1 cellular context compared by ENCODE assay signal in genomic region chr5:153905214-153905613, GRCh38.
TF ChIP-seq lines count a peak whose summit lies in the region.

No MANE protein-coding gene starts in this region.

TF ChIP-seq in GM23338, 12 proteins besides CTCF, POLR2A, EP300 and RAD21:
- TF ChIP-seq ZNF462 (CRISPR knock-in tag; IDR thresholded peaks at IDR 0.05): no peak
- no peak for TF ChIP-seq JUNB (IDR thresholded peaks at IDR 0.05; ENCODE audit: unreplicated experiment)
- TF ChIP-seq NANOG (IDR thresholded peaks at IDR 0.05; ENCODE audit: borderline replicate concordance): no peak
- no peak for TF ChIP-seq EZH2phosphoT487 (IDR thresholded peaks at IDR 0.05; ENCODE audit: unreplicated experiment)
- no peak for TF ChIP-seq ZNF331 (CRISPR knock-in tag; IDR thresholded peaks at IDR 0.05; ENCODE audit: low read depth)
- TF ChIP-seq CREB1 (CRISPR knock-in tag; IDR thresholded peaks at IDR 0.05; ENCODE audit: low read depth): no peak
- TF ChIP-seq ZNF114 (CRISPR knock-in tag; IDR thresholded peaks at IDR 0.05): no peak
- TF ChIP-seq STAT1 (IDR thresholded peaks at IDR 0.05; ENCODE audit: unreplicated experiment): no peak
- no peak for TF ChIP-seq REST (IDR thresholded peaks at IDR 0.05; ENCODE audit: unreplicated experiment)
- TF ChIP-seq ETS1 (IDR thresholded peaks at IDR 0.05): no peak
- no peak for TF ChIP-seq POLR2AphosphoS5 (IDR thresholded peaks at IDR 0.05; ENCODE audit: low read depth)
- TF ChIP-seq EZH2 (IDR thresholded peaks at IDR 0.05; ENCODE audit: low read depth, unreplicated experiment): no peak
